19 cellular contexts compared by ENCODE assay signal in genomic region chr4:180164799-180165198, GRCh38.
DNase-seq lines count a peak whose midpoint lies in the region; ATAC-seq and TF ChIP-seq lines count a peak whose summit lies in the region.
"Had no signal": no experiment of that assay in that cellular context is flagged by ENCODE, and none has a peak within 500 bp of the region (broad histone marks: within the 10 kb centered on the region; RNA-seq: fewer than 3 reads in every experiment).

No MANE protein-coding gene starts in this region.

- H2AFZ ChIP-seq in PC-3 (ENCODE audit: low read length): no peak overlapping the region
- H2AFZ ChIP-seq: GM23248 had no signal

- TF ChIP-seq CTCF in PC-3 (conservative IDR thresholded peaks at IDR 0.05; ENCODE audit: low read depth, low read length) (no peak), fibroblast of mammary gland (conservative IDR thresholded peaks at IDR 0.05; ENCODE audit: control insufficient read depth, insufficient read depth, low read depth, low read length) (no peak), nephron progenitor cell (IDR thresholded peaks at IDR 0.05) (no peak), osteocyte (IDR thresholded peaks at IDR 0.05) (no peak)

- H3K4me1 Mint-ChIP-seq in nephron progenitor cell (peaks cover 17% of the 10 kb centered on the region), osteocyte (ENCODE audit: unreplicated experiment) (peaks cover 15% of the 10 kb centered on the region)
- H3K4me1 Mint-ChIP-seq in activated CD4-positive, alpha-beta memory T cell treated with anti-CD3 and anti-CD28 coated beads for 36 hours (ENCODE audit: low read depth): no peaks in the 10 kb centered on the region
- H3K4me1 Mint-ChIP-seq: activated naive CD4-positive, alpha-beta T cell treated with anti-CD3 and anti-CD28 coated beads, Interleukin-2, amount 50 U/mL, for 24 hours had no signal

- H3K4me3 Mint-ChIP-seq in nephron progenitor cell (no peak overlapping the region), osteocyte (ENCODE audit: unreplicated experiment) (no peak overlapping the region)
- H3K4me3 Mint-ChIP-seq in activated CD4-positive, alpha-beta memory T cell treated with anti-CD3 and anti-CD28 coated beads for 36 hours: no peak overlapping the region
- H3K4me3 Mint-ChIP-seq: activated naive CD4-positive, alpha-beta T cell treated with anti-CD3 and anti-CD28 coated beads, Interleukin-2, amount 50 U/mL, for 24 hours; activated T-cell treated with anti-CD3 and anti-CD28 coated beads, Interleukin-2, amount 50 U/mL, for 24 hours had no signal

- no peaks in the 10 kb centered on the region for H3K79me2 ChIP-seq in PC-3 (ENCODE audit: low read length)

- POLR2A ChIA-PET in PC-3 (lab: Charles Lee; ENCODE audit: unreplicated experiment): no interaction called here
- POLR2A ChIA-PET in activated CD4-positive, alpha-beta memory T cell treated with anti-CD3 and anti-CD28 coated beads for 36 hours (lab: Charles Lee): no interaction called here

- no TSS peak for BruUV-seq in PC-3 (replicated peaks; lab: Mats Ljungman, UMichigan)

- no peaks in the 10 kb centered on the region for H3K4me1 ChIP-seq in PC-3 (ENCODE audit: insufficient read depth, low read length)

- peak; percentile 43; the same call in 1 of the 2 replicates for ATAC-seq in PC-3
- ATAC-seq: SK-N-SH treated with all-trans-retinoic acid at 6 μM for 48 hours had no signal

- H3K27me3 Mint-ChIP-seq in nephron progenitor cell (ENCODE audit: low read depth, poor library complexity) (peaks cover 7% of the 10 kb centered on the region), osteocyte (ENCODE audit: unreplicated experiment) (no peaks in the 10 kb centered on the region)
- no peaks in the 10 kb centered on the region for H3K27me3 Mint-ChIP-seq in activated CD4-positive, alpha-beta memory T cell treated with anti-CD3 and anti-CD28 coated beads for 36 hours
- H3K27me3 Mint-ChIP-seq: activated naive CD4-positive, alpha-beta T cell treated with anti-CD3 and anti-CD28 coated beads, Interleukin-2, amount 50 U/mL, for 24 hours; activated T-cell treated with anti-CD3 and anti-CD28 coated beads, Interleukin-2, amount 50 U/mL, for 24 hours had no signal

- no peaks in the 10 kb centered on the region for H3F3A ChIP-seq in PC-3 (ENCODE audit: low read length, unreplicated experiment)

- H3K27me3 ChIP-seq in PC-3 (ENCODE audit: low read length): peaks cover 19% of the 10 kb centered on the region
- H3K27me3 ChIP-seq: sigmoid colon had no signal

- H3K27ac ChIP-seq in PC-3 (ENCODE audit: low read length): 0 out of 2 replicates have a peak overlapping the region, but pooled peaks have one; percentile 18
- H3K27ac ChIP-seq: GM23248 had no signal

- no peaks in the 10 kb centered on the region for H3K9me2 ChIP-seq in PC-3 (replicated peaks; ENCODE audit: low read length)

- no peaks in the 10 kb centered on the region for H4K20me1 ChIP-seq in PC-3 (ENCODE audit: low read length)

- H3K4me3 ChIP-seq in PC-3 (ENCODE audit: low read length) (no peak overlapping the region), fibroblast of mammary gland (ENCODE audit: control insufficient read depth, low read depth, low read length) (no peak overlapping the region)
- H3K4me3 ChIP-seq: GM23248, sigmoid colon had no signal

- H3K9me3 Mint-ChIP-seq in nephron progenitor cell: no peaks in the 10 kb centered on the region
- H3K9me3 Mint-ChIP-seq in osteocyte (ENCODE audit: unreplicated experiment): no peaks in the 10 kb centered on the region
- peaks cover 8% of the 10 kb centered on the region for H3K9me3 Mint-ChIP-seq in activated CD4-positive, alpha-beta memory T cell treated with anti-CD3 and anti-CD28 coated beads for 36 hours
- H3K9me3 Mint-ChIP-seq: activated T-cell treated with anti-CD3 and anti-CD28 coated beads, Interleukin-2, amount 50 U/mL, for 24 hours had no signal

- no peaks in the 10 kb centered on the region for H3K9me3 ChIP-seq in PC-3 (ENCODE audit: low read length)
- H3K9me3 ChIP-seq: sigmoid colon had no signal

- H3K36me3 Mint-ChIP-seq in nephron progenitor cell (ENCODE audit: low read depth): no peaks in the 10 kb centered on the region
- H3K36me3 Mint-ChIP-seq in osteocyte (ENCODE audit: unreplicated experiment): no peaks in the 10 kb centered on the region
- H3K36me3 Mint-ChIP-seq in activated CD4-positive, alpha-beta memory T cell treated with anti-CD3 and anti-CD28 coated beads for 36 hours: no peaks in the 10 kb centered on the region
- H3K36me3 Mint-ChIP-seq: activated naive CD4-positive, alpha-beta T cell treated with anti-CD3 and anti-CD28 coated beads, Interleukin-2, amount 50 U/mL, for 24 hours had no signal

- no peak overlapping the region for H3K9ac ChIP-seq in PC-3 (ENCODE audit: low read length)
- H3K9ac ChIP-seq: GM23248 had no signal

- H3K36me3 ChIP-seq in PC-3 (ENCODE audit: low read depth, low read length): no peaks in the 10 kb centered on the region
- H3K36me3 ChIP-seq: sigmoid colon had no signal

- CTCF ChIA-PET in PC-3 (lab: Charles Lee): no interaction called here
- CTCF ChIA-PET in activated CD4-positive, alpha-beta memory T cell treated with anti-CD3 and anti-CD28 coated beads for 36 hours (lab: Charles Lee): no interaction called here

- no peak overlapping the region for H3K4me2 ChIP-seq in PC-3 (ENCODE audit: low read length)

- intact Hi-C loops in PC-3 (cut with micrococcal nuclease): no loop called here
- intact Hi-C loops in activated CD4-positive, alpha-beta memory T cell treated with anti-CD3 and anti-CD28 coated beads for 36 hours (cut with micrococcal nuclease): no loop called here

- DNase-seq in H4 (ENCODE audit: low spot score): peak; percentile 82
- peak; percentile 27 for DNase-seq in PC-3
- DNase-seq in fibroblast of mammary gland (ENCODE audit: low read depth): peak; percentile 37
- peak; percentile 3 for DNase-seq in nephron progenitor cell
- no peak for DNase-seq in osteocyte (ENCODE audit: extremely low spot score, unreplicated experiment)
- no peak for DNase-seq in stimulated activated CD4-positive, alpha-beta T cell treated with anti-CD3 and anti-CD28 coated beads, Interleukin-12 subunit alpha, Interleukin-12 subunit beta, amount 100 ng/mL, for 4 hours
- DNase-seq in activated CD4-positive, alpha-beta memory T cell treated with anti-CD3 and anti-CD28 coated beads for 36 hours: no peak
- DNase-seq in SIG-M5 treated with dmso at 0.1 percent for 504 hours (lab: John Stamatoyannopoulos, UW; ENCODE audit: unreplicated experiment): no peak
- DNase-seq: activated CD4-positive, alpha-beta T cell treated with anti-CD3 and anti-CD28 coated beads, Interleukin-2, amount 50 U/mL, for 1 hour; activated T-cell treated with anti-CD3 and anti-CD28 coated beads, Interleukin-2, amount 50 U/mL, for 24 hours; GM23248; NCI-H1930; NCI-H510A; nucleus accumbens; OCI-M1; sigmoid colon; stimulated activated CD4-positive, alpha-beta T cell treated with anti-CD3 and anti-CD28 coated beads, Interleukin-2, amount 100 ng/mL, for 48 hours had no signal

- peak overlapping the region; percentile 79 for H3K27ac Mint-ChIP-seq in nephron progenitor cell
- H3K27ac Mint-ChIP-seq in osteocyte (ENCODE audit: unreplicated experiment): no peak overlapping the region
- no peak overlapping the region for H3K27ac Mint-ChIP-seq in activated CD4-positive, alpha-beta memory T cell treated with anti-CD3 and anti-CD28 coated beads for 36 hours
- H3K27ac Mint-ChIP-seq: activated naive CD4-positive, alpha-beta T cell treated with anti-CD3 and anti-CD28 coated beads, Interleukin-2, amount 50 U/mL, for 24 hours; activated T-cell treated with anti-CD3 and anti-CD28 coated beads, Interleukin-2, amount 50 U/mL, for 24 hours had no signal

Comparison
In these comparisons a context has a peak if more than half of its experiments do, and no peak if none do; other contexts are left out.
1. DNase-seq: peak in H4 (single experiment), PC-3 (single experiment), fibroblast of mammary gland (single experiment) and nephron progenitor cell (single experiment); none in osteocyte (single experiment), stimulated activated CD4-positive, alpha-beta T cell treated with anti-CD3 and anti-CD28 coated beads, Interleukin-12 subunit alpha, Interleukin-12 subunit beta, amount 100 ng/mL, for 4 hours (single experiment), activated CD4-positive, alpha-beta memory T cell treated with anti-CD3 and anti-CD28 coated beads for 36 hours (single experiment) and SIG-M5 treated with dmso at 0.1 percent for 504 hours (single experiment).